2 cellular contexts compared by ENCODE assay signal in genomic region chr18:35324926-35325655, GRCh38.
TF ChIP-seq lines count a peak whose summit lies in the region.

No MANE protein-coding gene starts in this region.

TF ChIP-seq in IMR-90, 13 proteins besides CTCF, POLR2A, EP300 and RAD21:
- TF ChIP-seq NFE2L2 (IDR thresholded peaks at IDR 0.05; ENCODE audit: low read depth, low read length) (peak; percentile 48; the same call in 1 of the 2 replicates), USF2 (IDR thresholded peaks at IDR 0.05; ENCODE audit: low read depth, low read length) (no peak), CHD1 (IDR thresholded peaks at IDR 0.05; ENCODE audit: low read depth, low read length) (no peak), SMC3 (IDR thresholded peaks at IDR 0.05; ENCODE audit: low read depth, low read length) (no peak), MAFK (IDR thresholded peaks at IDR 0.05; ENCODE audit: low read depth, low read length) (0 out of 2 replicates have a peak, but pooled peaks have one; percentile 13), ELK1 (IDR thresholded peaks at IDR 0.05; ENCODE audit: borderline replicate concordance, low read depth, low read length) (no peak), BHLHE40 (IDR thresholded peaks at IDR 0.05; ENCODE audit: low read depth, low read length) (no peak), CEBPB (IDR thresholded peaks at IDR 0.05; ENCODE audit: low read depth, low read length) (no peak)

TF ChIP-seq in H1, 55 proteins besides CTCF, POLR2A, EP300 and RAD21:
- TF ChIP-seq ZNF274 (IDR thresholded peaks at IDR 0.05; ENCODE audit: borderline replicate concordance, extremely low read depth, low read length) (no peak), POLR2AphosphoS5 (IDR thresholded peaks at IDR 0.05; ENCODE audit: low read depth, low read length) (no peak), CHD7 (IDR thresholded peaks at IDR 0.05; ENCODE audit: insufficient replicate concordance, low read length) (peak; percentile 57), SIN3A (conservative IDR thresholded peaks at IDR 0.05 in 1 of 2, IDR thresholded peaks at IDR 0.05 in 1 of 2; ENCODE audit: low read depth in 1 of 2, low read length in 2 of 2) (no peak), TAF7 (optimal IDR thresholded peaks at IDR 0.05; ENCODE audit: borderline replicate concordance, low read depth, low read length) (no peak)
